ENCODE assay signal across 7 cellular contexts in the genomic region with DNA sequence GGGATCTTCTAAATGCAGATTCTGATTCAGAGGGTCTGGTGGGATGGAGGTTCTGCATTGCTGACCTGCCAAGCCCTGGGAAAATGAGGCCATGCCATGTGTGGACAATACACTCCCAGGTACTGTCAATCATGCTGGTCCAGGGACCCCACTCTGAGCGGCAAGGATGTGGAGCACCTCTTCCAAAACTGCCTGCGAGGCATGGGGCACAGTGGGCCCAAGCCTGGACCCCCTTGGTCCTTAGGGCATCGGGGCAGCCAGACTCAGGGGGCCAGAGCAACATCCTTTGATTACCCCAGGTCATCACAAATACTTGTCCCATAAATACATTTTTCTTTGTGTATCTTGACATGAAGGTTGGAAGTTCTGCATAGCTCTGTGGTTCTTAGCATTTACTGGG.
"Had no signal": no experiment of that assay in that cellular context is flagged by ENCODE, and none has a peak within 500 bp of the region (broad histone marks: within the 10 kb centered on the region; RNA-seq: fewer than 3 reads in every experiment).

No MANE protein-coding gene starts in this region.

- H2AFZ ChIP-seq: GM23338 had no signal

- H3K4me3 ChIP-seq: GM23338, HAP-1 had no signal

- H3K4me1 ChIP-seq: HAP-1 had no signal

- H3K4me2 ChIP-seq: GM23338 had no signal

- ATAC-seq: GM23338, HCT116, HepG2 had no signal

- DNase-seq: H7, HFFc6 had no signal

- H3K36me3 ChIP-seq: HAP-1 had no signal

- H3K9me3 ChIP-seq: HAP-1 had no signal

- H3K27ac ChIP-seq: HL-60 had no signal
